10 cellular contexts compared by ENCODE assay signal in the genomic region with DNA sequence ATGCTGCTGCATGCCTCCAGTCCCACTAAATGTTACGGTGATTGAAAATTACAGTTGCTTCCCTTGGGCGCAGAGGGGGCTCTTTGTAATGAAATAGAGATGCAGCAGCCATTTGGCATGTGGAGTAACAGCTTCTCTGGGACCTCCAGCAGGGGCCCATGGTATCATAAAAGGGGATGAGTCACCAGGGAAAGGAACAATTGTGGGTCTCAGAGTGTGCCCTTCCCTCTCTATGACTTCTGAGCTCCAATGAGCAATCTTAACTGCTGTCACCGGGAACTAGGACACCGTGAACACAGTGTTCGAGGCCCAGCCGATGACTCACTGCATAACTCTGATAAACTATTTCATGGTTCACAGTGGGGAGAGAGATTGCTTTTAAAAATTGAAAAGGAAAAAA.
DNase-seq lines count a peak whose midpoint lies in the region; ATAC-seq and TF ChIP-seq lines count a peak whose summit lies in the region.
"Had no signal": no experiment of that assay in that cellular context is flagged by ENCODE, and none has a peak within 500 bp of the region (broad histone marks: within the 10 kb centered on the region; RNA-seq: fewer than 3 reads in every experiment).

No MANE protein-coding gene starts in this region.

- peaks cover 11% of the 10 kb centered on the region for H3F3A ChIP-seq in smooth muscle cell (ENCODE audit: low read depth)

- H3K4me2 ChIP-seq in smooth muscle cell: peak overlapping the region; percentile 64

- H3K4me1 ChIP-seq in cardiac muscle cell (ENCODE audit: low read depth) (peaks cover 18% of the 10 kb centered on the region), smooth muscle cell (ENCODE audit: low read depth) (peaks cover 15% of the 10 kb centered on the region)
- H3K4me1 ChIP-seq: lower lobe of right lung had no signal

- WGBS in smooth muscle cell (ENCODE audit: low lambda C conversion rate): 16% methylated on average over 6 of the region's 6 CpGs

- H3K9me3 ChIP-seq in cardiac muscle cell (ENCODE audit: low read depth): no peaks in the 10 kb centered on the region
- no peaks in the 10 kb centered on the region for H3K9me3 ChIP-seq in smooth muscle cell (replicated peaks; ENCODE audit: low read depth)
- H3K9me3 ChIP-seq: lower lobe of right lung had no signal

- TF ChIP-seq CTCF in cardiac muscle cell (IDR thresholded peaks at IDR 0.05; ENCODE audit: low read depth, low read length) (peak; percentile 19), smooth muscle cell (IDR thresholded peaks at IDR 0.05; ENCODE audit: borderline replicate concordance, insufficient read depth, poor library complexity, severe bottlenecking) (no peak)

- H3K36me3 ChIP-seq in cardiac muscle cell (no peaks in the 10 kb centered on the region), smooth muscle cell (ENCODE audit: low read depth) (no peaks in the 10 kb centered on the region)
- H3K36me3 ChIP-seq: lower lobe of right lung had no signal

- no peaks in the 10 kb centered on the region for H3K79me2 ChIP-seq in smooth muscle cell (ENCODE audit: low read depth)

- H2AFZ ChIP-seq in smooth muscle cell (ENCODE audit: low read depth): peak overlapping the region; percentile 32

- peak overlapping the region; percentile 56 for H3K9ac ChIP-seq in smooth muscle cell (ENCODE audit: low read depth)

- no peaks in the 10 kb centered on the region for H4K20me1 ChIP-seq in smooth muscle cell (ENCODE audit: low read depth)

- peak overlapping the region; percentile 12 for H3K27ac ChIP-seq in cardiac muscle cell
- H3K27ac ChIP-seq in smooth muscle cell (ENCODE audit: low read depth): peak overlapping the region; percentile 77
- H3K27ac ChIP-seq: lower lobe of right lung had no signal

- H3K4me3 ChIP-seq in cardiac muscle cell: no peak overlapping the region
- no peak overlapping the region for H3K4me3 ChIP-seq in smooth muscle cell
- H3K4me3 ChIP-seq: lower lobe of right lung had no signal

- ATAC-seq in HG02981 (IDR thresholded peaks at IDR 0.05; ENCODE audit: unreplicated experiment) (no peak), GM21360 (IDR thresholded peaks at IDR 0.05; ENCODE audit: unreplicated experiment) (no peak), GM21786 (IDR thresholded peaks at IDR 0.05; ENCODE audit: unreplicated experiment) (no peak)
- ATAC-seq: T-cell had no signal

- H3K27me3 ChIP-seq in cardiac muscle cell: no peaks in the 10 kb centered on the region
- no peaks in the 10 kb centered on the region for H3K27me3 ChIP-seq in smooth muscle cell (ENCODE audit: low read depth)

- peak; percentile 19 for DNase-seq in NCI-H2227 (lab: John Stamatoyannopoulos, UW; ENCODE audit: unreplicated experiment)
- DNase-seq in NCI-H2227 treated with DMSO at 0.1 percent for 48 hours (lab: John Stamatoyannopoulos, UW): no peak
- DNase-seq in SW480 (ENCODE audit: low spot score): peak; percentile 56
- peak in 1 of 2 donors; percentile 81 for DNase-seq in cardiac muscle cell (ENCODE audit: low read depth in 1 of 2, low spot score in 1 of 2)
- no peak for DNase-seq in smooth muscle cell (lab: John Stamatoyannopoulos, UW; ENCODE audit: unreplicated experiment)
- DNase-seq: lower lobe of right lung, T-cell had no signal

Comparison
In these comparisons a context has a peak if more than half of its experiments do, and no peak if none do; other contexts are left out.
1. DNase-seq: peak in NCI-H2227 (single experiment) and SW480 (single experiment); none in NCI-H2227 treated with DMSO at 0.1 percent for 48 hours (single experiment) and smooth muscle cell (single experiment).